ENCODE assay signal across 8 cellular contexts in genomic region chr19:19361075-19361594, GRCh38. TPM values are rescaled to one million over a fixed set of nuclear protein-coding genes. Genes with fewer than 3 reads are reported as not detected.
DNase-seq lines count a peak whose midpoint lies in the region; ATAC-seq and TF ChIP-seq lines count a peak whose summit lies in the region.

No MANE protein-coding gene starts in this region.

- H3K4me2 ChIP-seq in mammary epithelial cell (ENCODE audit: insufficient read depth, low read depth, low read length) = no peak overlapping the region

- H3K4me3 Mint-ChIP-seq in WTC11 = no peak overlapping the region

- no peaks in the 10 kb centered on the region for H3K27me3 Mint-ChIP-seq in WTC11 (ENCODE audit: low read depth)

- H3K27ac Mint-ChIP-seq in WTC11 = no peak overlapping the region

- H3K27me3 ChIP-seq in mammary epithelial cell (ENCODE audit: insufficient read depth, low read length) = no peaks in the 10 kb centered on the region
- H3K27me3 ChIP-seq in kidney epithelial cell (ENCODE audit: control insufficient read depth, insufficient read depth, low read length) = no peaks in the 10 kb centered on the region

- no peak overlapping the region for H3K27ac ChIP-seq in mammary epithelial cell (ENCODE audit: insufficient read depth, low read depth, low read length)

- H3K4me1 Mint-ChIP-seq in WTC11 = peaks cover 6% of the 10 kb centered on the region

- WGBS in mammary epithelial cell (ENCODE audit: low coverage, missing lambda C conversion rate) = 16% methylated on average over 13 of the region's 14 CpGs

- dilution Hi-C loops in mammary epithelial cell (cut with HindIII; ENCODE audit: low sequenced_read_pairs) = no loop called here

- peak; percentile 79 for DNase-seq in GM10266 (ENCODE audit: extremely low spot score)
- DNase-seq in NCI-H2227 (lab: John Stamatoyannopoulos, UW; ENCODE audit: unreplicated experiment) = peak; percentile 74
- DNase-seq in WTC11 (ENCODE audit: low spot score) = peak; percentile 87
- peak; percentile 74 for DNase-seq in mammary epithelial cell
- peak; percentile 44 for DNase-seq in kidney epithelial cell (ENCODE audit: low read depth)
- peak; percentile 53 to 57 for DNase-seq in stimulated activated CD4-positive, alpha-beta T cell treated with anti-CD3 and anti-CD28 coated beads, Interleukin-1b, Interleukin-23, amount 100 ng/mL, for 4 hours (ENCODE audit: low read depth in 2 of 2)

- peak; percentile 71 for TF ChIP-seq CTCF in GM10266 (IDR thresholded peaks at IDR 0.05; ENCODE audit: control insufficient read depth, insufficient read depth, low read depth, missing control alignments)
- peak; percentile 74 for TF ChIP-seq CTCF in WTC11 (IDR thresholded peaks at IDR 0.05)
- TF ChIP-seq CTCF in mammary epithelial cell (conservative IDR thresholded peaks at IDR 0.05 in 1 of 2, IDR thresholded peaks at IDR 0.05 in 1 of 2; ENCODE audit: extremely low read depth in 1 of 2, insufficient read depth in 1 of 2, low read depth in 1 of 2, low read length in 2 of 2) = peak; percentile 62 to 80
- TF ChIP-seq CTCF in kidney epithelial cell (IDR thresholded peaks at IDR 0.05; ENCODE audit: insufficient read depth, low read length, poor library complexity, severe bottlenecking) = peak; percentile 78

- ATAC-seq in HG02870 (IDR thresholded peaks at IDR 0.05; ENCODE audit: unreplicated experiment) (peak; percentile 59), WTC11 (peak; percentile 88), GM19455 (IDR thresholded peaks at IDR 0.05; ENCODE audit: unreplicated experiment) (no peak)

- in situ Hi-C loops in mammary epithelial cell (cut with MboI; ENCODE audit: low sequenced_read_pairs in 2 of 2) = no loop called here

- POLR2A ChIA-PET in WTC11 (lab: Charles Lee) = no interaction called here

- H3K9me3 ChIP-seq in mammary epithelial cell (replicated peaks; ENCODE audit: insufficient read depth, low read length) = no peaks in the 10 kb centered on the region

- peak overlapping the region; percentile 51 for H2AFZ ChIP-seq in mammary epithelial cell (ENCODE audit: low read depth, low read length)

- no peaks in the 10 kb centered on the region for H3K9me3 Mint-ChIP-seq in WTC11

- intact Hi-C loops in mammary epithelial cell (cut with micrococcal nuclease) = loop anchor here (1.0 kb wide), 1 partner anchor 215 kb away; no protein-coding TSS in a partner anchor

- no peaks in the 10 kb centered on the region for H4K20me1 ChIP-seq in mammary epithelial cell (ENCODE audit: insufficient read depth, low read length)

- BruUV-seq in mammary epithelial cell (replicated peaks; lab: Mats Ljungman, UMichigan) = no TSS peak

- CTCF ChIA-PET in WTC11 (lab: Charles Lee) = interaction anchor here (0.7 to 1.3 kb wide), 3 partner anchors 20 to 193 kb away, joined by 3 to 5 read pairs (median 3); no protein-coding TSS in a partner anchor
- CTCF ChIA-PET in mammary epithelial cell (lab: Charles Lee; ENCODE audit: low non-redundant PET) = no interaction called here

- H3K36me3 ChIP-seq in mammary epithelial cell (ENCODE audit: insufficient read depth, low read length) (no peaks in the 10 kb centered on the region), kidney epithelial cell (ENCODE audit: control insufficient read depth, insufficient read depth, low read length) (no peaks in the 10 kb centered on the region)

- peaks cover 1% of the 10 kb centered on the region for H3K4me1 ChIP-seq in mammary epithelial cell (ENCODE audit: insufficient read depth, low read length)

- H3K4me3 ChIP-seq in mammary epithelial cell (replicated peaks in 1 of 3; ENCODE audit: insufficient read depth in 1 of 3, low read depth in 2 of 3, low read length in 3 of 3) (no peak overlapping the region), kidney epithelial cell (ENCODE audit: low read depth, low read length) (no peak overlapping the region)

- H3K79me2 ChIP-seq in mammary epithelial cell (ENCODE audit: insufficient read depth, low read length) = no peaks in the 10 kb centered on the region

- no peak overlapping the region for H3K9ac ChIP-seq in mammary epithelial cell (ENCODE audit: insufficient read depth, low read length)

- no peaks in the 10 kb centered on the region for H3K36me3 Mint-ChIP-seq in WTC11

TF ChIP-seq in WTC11, 78 proteins besides CTCF, POLR2A, EP300 and RAD21 (continues in another document):
- TF ChIP-seq IRF1 (CRISPR knock-in tag; IDR thresholded peaks at IDR 0.05) = no peak
- TF ChIP-seq MYBL2 (CRISPR knock-in tag; IDR thresholded peaks at IDR 0.05) = no peak
- no peak for TF ChIP-seq ELF4 (CRISPR knock-in tag; IDR thresholded peaks at IDR 0.05; ENCODE audit: low read depth)
- TF ChIP-seq ZNF512 (CRISPR knock-in tag; IDR thresholded peaks at IDR 0.05; ENCODE audit: borderline replicate concordance) = no peak
- no peak for TF ChIP-seq ZNF317 (CRISPR knock-in tag; IDR thresholded peaks at IDR 0.05; ENCODE audit: borderline replicate concordance, low read depth)
- no peak for TF ChIP-seq ZNF263 (CRISPR knock-in tag; IDR thresholded peaks at IDR 0.05; ENCODE audit: low read depth)
- TF ChIP-seq, protein P1, sequence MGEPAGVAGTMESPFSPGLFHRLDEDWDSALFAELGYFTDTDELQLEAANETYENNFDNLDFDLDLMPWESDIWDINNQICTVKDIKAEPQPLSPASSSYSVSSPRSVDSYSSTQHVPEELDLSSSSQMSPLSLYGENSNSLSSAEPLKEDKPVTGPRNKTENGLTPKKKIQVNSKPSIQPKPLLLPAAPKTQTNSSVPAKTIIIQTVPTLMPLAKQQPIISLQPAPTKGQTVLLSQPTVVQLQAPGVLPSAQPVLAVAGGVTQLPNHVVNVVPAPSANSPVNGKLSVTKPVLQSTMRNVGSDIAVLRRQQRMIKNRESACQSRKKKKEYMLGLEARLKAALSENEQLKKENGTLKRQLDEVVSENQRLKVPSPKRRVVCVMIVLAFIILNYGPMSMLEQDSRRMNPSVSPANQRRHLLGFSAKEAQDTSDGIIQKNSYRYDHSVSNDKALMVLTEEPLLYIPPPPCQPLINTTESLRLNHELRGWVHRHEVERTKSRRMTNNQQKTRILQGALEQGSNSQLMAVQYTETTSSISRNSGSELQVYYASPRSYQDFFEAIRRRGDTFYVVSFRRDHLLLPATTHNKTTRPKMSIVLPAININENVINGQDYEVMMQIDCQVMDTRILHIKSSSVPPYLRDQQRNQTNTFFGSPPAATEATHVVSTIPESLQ (CRISPR knock-in tag; IDR thresholded peaks at IDR 0.05) = no peak
- peak; percentile 23; the same call in 1 of the 2 replicates for TF ChIP-seq SP1 (CRISPR knock-in tag; conservative IDR thresholded peaks at IDR 0.05)
- TF ChIP-seq, protein P2, sequence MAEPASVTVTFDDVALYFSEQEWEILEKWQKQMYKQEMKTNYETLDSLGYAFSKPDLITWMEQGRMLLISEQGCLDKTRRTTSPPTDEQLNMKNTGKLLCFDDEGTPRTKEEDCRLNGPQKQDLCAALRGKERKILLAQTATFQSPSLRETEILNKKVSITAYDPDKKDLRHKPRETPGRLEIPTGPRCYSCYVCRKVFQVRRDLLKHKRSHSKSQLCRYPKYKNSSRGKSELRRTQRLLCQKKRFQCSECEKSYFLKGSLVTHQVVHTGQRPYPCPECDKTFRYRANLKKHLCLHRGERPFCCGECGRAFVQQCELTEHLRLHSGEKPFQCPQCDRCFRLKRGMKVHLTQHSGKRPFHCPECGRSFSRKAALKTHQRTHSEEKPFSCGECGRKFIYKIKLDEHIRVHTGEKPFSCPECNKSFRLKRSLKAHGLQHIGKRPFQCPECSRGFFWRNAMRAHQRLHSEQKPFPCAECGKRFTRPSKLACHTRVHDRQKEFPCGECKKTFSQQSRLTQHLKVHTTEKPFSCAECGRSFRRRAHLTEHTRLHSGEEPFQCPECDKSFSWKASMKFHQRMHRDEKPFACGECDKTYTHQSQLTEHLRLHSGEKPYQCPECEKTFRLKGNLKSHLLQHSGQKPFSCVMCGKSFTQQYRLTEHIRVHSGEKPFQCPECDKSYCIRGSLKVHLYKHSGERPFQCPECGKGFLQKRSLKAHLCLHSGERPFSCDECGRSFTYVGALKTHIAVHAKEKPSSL (CRISPR knock-in tag; conservative IDR thresholded peaks at IDR 0.05) = no peak
- TF ChIP-seq NFATC4 (CRISPR knock-in tag; IDR thresholded peaks at IDR 0.05) = no peak

RNA-seq across cellular contexts. Expression of gene MAU2, which starts 40.5 kb away (rescaled TPM):
- total RNA-seq in WTC11 (2021) (47.8 to 56.8 TPM (median 50.3 TPM) in 3 replicates), mammary epithelial cell (10 to 100 TPM; 39.7 to 44.5 TPM), kidney epithelial cell (28.2 and 31.7 TPM in 2 replicates)
- 11.1 TPM for polyA plus RNA-seq in mammary epithelial cell
- 19.0 TPM for polyA minus RNA-seq in mammary epithelial cell

RNA-seq across cellular contexts. Expression of gene SUGP1, which starts 40.8 kb away (rescaled TPM):
- 72.1 to 81.3 TPM (median 72.5 TPM) in 3 replicates for total RNA-seq in WTC11 (2021)
- 10 to 100 TPM; 23.3 to 48.1 TPM for total RNA-seq in mammary epithelial cell
- 29.2 TPM for polyA plus RNA-seq in mammary epithelial cell
- 22.2 TPM for polyA minus RNA-seq in mammary epithelial cell
- 44.0 and 47.9 TPM in 2 replicates for total RNA-seq in kidney epithelial cell

RNA-seq across cellular contexts. Expression of gene GATAD2A, which starts 44.3 kb away (rescaled TPM):
- total RNA-seq in WTC11 (2021) (186 to 209 TPM (median 189 TPM) in 3 replicates), mammary epithelial cell (100 to 1,000 TPM in 1 of 2 donors, 10 to 100 TPM in 1; 67.5 to 109 TPM), kidney epithelial cell (90.7 and 304 TPM in 2 replicates)
- polyA plus RNA-seq in mammary epithelial cell = 49.6 TPM
- 14.5 TPM for polyA minus RNA-seq in mammary epithelial cell
